Comparison of ENCODE assay signal across 8 cellular contexts in genomic region chr19:13152854-13153626, GRCh38. TPM values are rescaled to one million over a fixed set of nuclear protein-coding genes. Genes with fewer than 3 reads are reported as not detected.
DNase-seq lines count a peak whose midpoint lies in the region; ATAC-seq and TF ChIP-seq lines count a peak whose summit lies in the region.

No MANE protein-coding gene starts in this region.

- no peaks in the 10 kb centered on the region for H3K27me3 ChIP-seq in mucosa of rectum (ENCODE audit: control insufficient read depth in 2 of 2, insufficient read depth in 2 of 2, low read length in 2 of 2)

- H3K4me3 ChIP-seq in epithelial cell of proximal tubule (ENCODE audit: low read depth, low read length) (peak overlapping the region; percentile 92), mucosa of rectum (ENCODE audit: low read length in 2 of 2) (peak overlapping the region; percentile 74 to 97)

- peak; percentile 2 for TF ChIP-seq CTCF in epithelial cell of proximal tubule (conservative IDR thresholded peaks at IDR 0.05; ENCODE audit: low read depth, low read length)

- no peaks in the 10 kb centered on the region for H3K27me3 Mint-ChIP-seq in activated T-cell treated with anti-CD3 and anti-CD28 coated beads, Interleukin-2, amount 50 U/mL, for 24 hours

- peaks cover 40% of the 10 kb centered on the region for H3K4me1 Mint-ChIP-seq in activated T-cell treated with anti-CD3 and anti-CD28 coated beads, Interleukin-2, amount 50 U/mL, for 24 hours (ENCODE audit: low read depth)

- peak overlapping the region; percentile 97 to 99 for H3K9ac ChIP-seq in mucosa of rectum (ENCODE audit: low read depth in 1 of 2, low read length in 2 of 2)

- DNase-seq in CD1c-positive myeloid dendritic cell (ENCODE audit: extremely low spot score): peak; percentile 99
- peak; percentile 98 for DNase-seq in activated T-cell treated with anti-CD3 and anti-CD28 coated beads, Interleukin-2, amount 50 U/mL, for 24 hours
- no peak for DNase-seq in epithelial cell of proximal tubule (ENCODE audit: low read depth)
- peak; percentile 92 to 96 for DNase-seq in stimulated activated CD8-positive, alpha-beta memory T cell treated with anti-CD3 and anti-CD28 coated beads, Interleukin-4, amount 100 ng/mL, for 4 hours (ENCODE audit: low read depth in 2 of 2, low spot score in 1 of 2)

- ATAC-seq in GM21360 (IDR thresholded peaks at IDR 0.05; ENCODE audit: unreplicated experiment): peak; percentile 21

- peaks cover 54% of the 10 kb centered on the region for H3K36me3 Mint-ChIP-seq in activated T-cell treated with anti-CD3 and anti-CD28 coated beads, Interleukin-2, amount 50 U/mL, for 24 hours (ENCODE audit: low read depth)

- H3K36me3 ChIP-seq in KOPT-K1 (ENCODE audit: insufficient read depth, low read length): peaks cover 4% of the 10 kb centered on the region; the same call in 1 of the 2 replicates
- no peaks in the 10 kb centered on the region for H3K36me3 ChIP-seq in mucosa of rectum (ENCODE audit: control insufficient read depth in 2 of 2, insufficient read depth in 2 of 2, low read length in 2 of 2)

- H3K4me1 ChIP-seq in mucosa of rectum (ENCODE audit: control insufficient read depth in 2 of 2, insufficient read depth in 2 of 2, low read length in 2 of 2): peaks cover 26 to 28% of the 10 kb centered on the region in 2 donors

- H3K9me3 Mint-ChIP-seq in activated T-cell treated with anti-CD3 and anti-CD28 coated beads, Interleukin-2, amount 50 U/mL, for 24 hours: no peaks in the 10 kb centered on the region

- H3K27ac ChIP-seq in KOPT-K1 (ENCODE audit: low read depth, low read length, poor library complexity, severe bottlenecking) (peak overlapping the region; percentile 94), mucosa of rectum (ENCODE audit: low read depth in 2 of 2, low read length in 2 of 2) (peak overlapping the region; percentile 94 to 98)

- H3K9me3 ChIP-seq in KOPT-K1 (ENCODE audit: insufficient read depth, low read length, poor library complexity, severe bottlenecking) (no peaks in the 10 kb centered on the region), mucosa of rectum (ENCODE audit: control insufficient read depth in 2 of 2, low read length in 2 of 2) (no peaks in the 10 kb centered on the region)

- peak overlapping the region; percentile 99 for H3K27ac Mint-ChIP-seq in activated T-cell treated with anti-CD3 and anti-CD28 coated beads, Interleukin-2, amount 50 U/mL, for 24 hours

- peak overlapping the region; percentile 99 for H3K4me3 Mint-ChIP-seq in activated T-cell treated with anti-CD3 and anti-CD28 coated beads, Interleukin-2, amount 50 U/mL, for 24 hours

TF ChIP-seq in PFSK-1, 5 proteins besides CTCF, POLR2A, EP300 and RAD21:
- peak; percentile 100 for TF ChIP-seq POLR2AphosphoS5 (IDR thresholded peaks at IDR 0.05; ENCODE audit: low read depth, low read length)
- peak; percentile 87; the same call in 1 of the 2 replicates for TF ChIP-seq SIN3A (IDR thresholded peaks at IDR 0.05; ENCODE audit: borderline replicate concordance, insufficient read depth, low read length)
- TF ChIP-seq FOXP2 (optimal IDR thresholded peaks at IDR 0.05; ENCODE audit: borderline replicate concordance, extremely low read depth, extremely low read length, insufficient read depth): no peak
- TF ChIP-seq TAF1 (IDR thresholded peaks at IDR 0.05; ENCODE audit: borderline replicate concordance, insufficient read depth, low read length): peak; percentile 99
- peak; percentile 56 to 63; a peak in 1 of 4 replicates for TF ChIP-seq REST (IDR thresholded peaks at IDR 0.05; ENCODE audit: insufficient read depth in 1 of 2, low read depth in 2 of 2, low read length in 2 of 2)

RNA-seq across cellular contexts. Expression of gene IER2, which starts 2.8 kb away (rescaled TPM):
- polyA plus RNA-seq in PFSK-1 (2012; ENCODE audit: insufficient read length, low read depth): 110 TPM
- total RNA-seq in epithelial cell of proximal tubule: 105 and 145 TPM in 2 replicates

RNA-seq across cellular contexts. Expression of gene STX10, which starts 2.9 kb away (rescaled TPM):
- polyA plus RNA-seq in PFSK-1 (2012; ENCODE audit: insufficient read length, low read depth): 141 TPM
- total RNA-seq in epithelial cell of proximal tubule: 89.0 and 92.7 TPM in 2 replicates

RNA-seq across cellular contexts. Expression of gene NACC1, which starts 35.0 kb away (rescaled TPM):
- polyA plus RNA-seq in PFSK-1 (2012; ENCODE audit: insufficient read length, low read depth): 58.8 TPM
- 72.2 and 114 TPM in 2 replicates for total RNA-seq in epithelial cell of proximal tubule

RNA-seq across cellular contexts. Expression of gene TRMT1, which starts 36.5 kb away (rescaled TPM):
- 129 TPM for polyA plus RNA-seq in PFSK-1 (2012; ENCODE audit: insufficient read length, low read depth)
- total RNA-seq in epithelial cell of proximal tubule: 49.9 and 56.1 TPM in 2 replicates

RNA-seq across cellular contexts. Expression of gene LYL1, which starts 50.4 kb away (rescaled TPM):
- 0.31 TPM for polyA plus RNA-seq in PFSK-1 (2012; ENCODE audit: insufficient read length, low read depth)
- total RNA-seq in epithelial cell of proximal tubule: 4.0 and 6.9 TPM in 2 replicates
